14 cellular contexts compared by ENCODE assay signal in the genomic region with DNA sequence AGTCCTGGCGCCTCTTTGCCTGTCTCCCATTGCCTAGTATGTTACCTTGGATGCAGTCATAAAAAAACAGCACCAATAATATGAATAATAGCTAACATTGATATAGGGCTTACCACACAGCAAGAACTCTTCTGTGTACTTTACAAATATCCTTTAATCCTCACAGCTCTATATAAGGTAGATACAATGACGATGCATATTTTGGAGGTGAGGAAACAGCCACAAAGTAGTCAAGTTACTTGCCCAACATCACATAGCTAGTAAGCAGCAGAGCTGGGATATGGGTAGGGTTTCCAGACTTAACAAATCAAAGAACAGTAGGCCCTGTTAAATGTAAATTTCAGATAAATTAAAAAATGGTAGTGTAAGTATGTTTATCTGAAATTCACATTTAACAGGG.
DNase-seq lines count a peak whose midpoint lies in the region; ATAC-seq and TF ChIP-seq lines count a peak whose summit lies in the region.
"Had no signal": no experiment of that assay in that cellular context is flagged by ENCODE, and none has a peak within 500 bp of the region (broad histone marks: within the 10 kb centered on the region; RNA-seq: fewer than 3 reads in every experiment).

No MANE protein-coding gene starts in this region.

- peaks cover 45% of the 10 kb centered on the region for H3K4me1 Mint-ChIP-seq in HFFc6 (ENCODE audit: low read depth)
- H3K4me1 Mint-ChIP-seq in activated CD8-positive, alpha-beta T cell treated with anti-CD3 and anti-CD28 coated beads, Interleukin-2, amount 10 ng/mL, durations not matched to agents 7 days and 5 days (ENCODE audit: low read depth), result peaks cover 10% of the 10 kb centered on the region

- H3K36me3 Mint-ChIP-seq in HFFc6 (ENCODE audit: low read depth), result peaks cover 20% of the 10 kb centered on the region
- no peaks in the 10 kb centered on the region for H3K36me3 Mint-ChIP-seq in activated CD8-positive, alpha-beta T cell treated with anti-CD3 and anti-CD28 coated beads, Interleukin-2, amount 10 ng/mL, durations not matched to agents 7 days and 5 days (ENCODE audit: low read depth)
- H3K36me3 Mint-ChIP-seq: mesothelial cell of epicardium had no signal

- H3K27ac Mint-ChIP-seq in HFFc6, result peak overlapping the region; percentile 83
- no peak overlapping the region for H3K27ac Mint-ChIP-seq in activated CD8-positive, alpha-beta T cell treated with anti-CD3 and anti-CD28 coated beads, Interleukin-2, amount 10 ng/mL, durations not matched to agents 7 days and 5 days
- H3K27ac Mint-ChIP-seq: mesothelial cell of epicardium; T-helper 2 cell treated with Interferon-gamma antibody and Interleukin-4, amounts not matched to agents 5 μg/mL and 100 μg/mL, for 36 hours had no signal

- DNase-seq in AG09309 (ENCODE audit: low read depth), result peak; percentile 62
- peak; percentile 80 for DNase-seq in HFFc6
- DNase-seq in amniotic stem cell (lab: John Stamatoyannopoulos, UW), result peak; percentile 26
- DNase-seq in glomerular visceral epithelial cell (ENCODE audit: extremely low spot score), result peak; percentile 6
- no peak for DNase-seq in NCI-H1105 treated with DMSO at 0.1 percent for 48 hours (lab: John Stamatoyannopoulos, UW)
- DNase-seq in DMS 273 (lab: John Stamatoyannopoulos, UW; ENCODE audit: unreplicated experiment), result no peak
- DNase-seq in NCI-H2227 treated with DMSO at 0.1 percent for 48 hours (lab: John Stamatoyannopoulos, UW), result no peak
- DNase-seq in activated CD8-positive, alpha-beta T cell treated with anti-CD3 and anti-CD28 coated beads, Interleukin-2, amount 10 ng/mL, durations not matched to agents 7 days and 5 days, result no peak
- DNase-seq: activated CD4-positive, alpha-beta T cell treated with anti-CD3 and anti-CD28 coated beads for 4 hours; amygdala; NCI-H524 had no signal

- peaks cover 1% of the 10 kb centered on the region for H3K27me3 Mint-ChIP-seq in HFFc6 (ENCODE audit: insufficient read depth)
- H3K27me3 Mint-ChIP-seq in activated CD8-positive, alpha-beta T cell treated with anti-CD3 and anti-CD28 coated beads, Interleukin-2, amount 10 ng/mL, durations not matched to agents 7 days and 5 days (ENCODE audit: low read depth), result peaks cover 4% of the 10 kb centered on the region

- CTCF ChIA-PET in activated CD8-positive, alpha-beta T cell treated with anti-CD3 and anti-CD28 coated beads, Interleukin-2, amount 10 ng/mL, durations not matched to agents 7 days and 5 days (lab: Charles Lee), result interaction anchor here (1.0 to 7.2 kb wide), 3 partner anchors 42 to 166 kb away, joined by 3 to 175 read pairs (median 5); partner anchors contain the start of gene ST3GAL4

- POLR2A ChIA-PET in activated CD8-positive, alpha-beta T cell treated with anti-CD3 and anti-CD28 coated beads, Interleukin-2, amount 10 ng/mL, durations not matched to agents 7 days and 5 days (lab: Charles Lee), result interaction anchor here (1.0 kb wide), 1 partner anchor 21 kb away, joined by 3 read pairs; no protein-coding TSS in a partner anchor

- no peak for ATAC-seq in activated CD8-positive, alpha-beta T cell treated with anti-CD3 and anti-CD28 coated beads, Interleukin-2, amount 10 ng/mL, durations not matched to agents 7 days and 5 days

- TF ChIP-seq CTCF in AG09309 (IDR thresholded peaks at IDR 0.05; ENCODE audit: control insufficient read depth, insufficient read depth, low read depth, low read length, missing control alignments) (no peak), HFFc6 (IDR thresholded peaks at IDR 0.05) (no peak)

- peaks cover 13% of the 10 kb centered on the region for H3K9me3 Mint-ChIP-seq in HFFc6
- H3K9me3 Mint-ChIP-seq in activated CD8-positive, alpha-beta T cell treated with anti-CD3 and anti-CD28 coated beads, Interleukin-2, amount 10 ng/mL, durations not matched to agents 7 days and 5 days (ENCODE audit: insufficient read depth), result no peaks in the 10 kb centered on the region
- H3K9me3 Mint-ChIP-seq: mesothelial cell of epicardium; T-helper 2 cell treated with Interferon-gamma antibody and Interleukin-4, amounts not matched to agents 5 μg/mL and 100 μg/mL, for 36 hours had no signal

- H3K4me3 Mint-ChIP-seq in HFFc6, result no peak overlapping the region
- H3K4me3 Mint-ChIP-seq in activated CD8-positive, alpha-beta T cell treated with anti-CD3 and anti-CD28 coated beads, Interleukin-2, amount 10 ng/mL, durations not matched to agents 7 days and 5 days, result no peak overlapping the region
- H3K4me3 Mint-ChIP-seq: mesothelial cell of epicardium; T-helper 2 cell treated with Interferon-gamma antibody and Interleukin-4, amounts not matched to agents 5 μg/mL and 100 μg/mL, for 36 hours had no signal

- H3K4me3 ChIP-seq in AG09309 (ENCODE audit: control insufficient read depth, low read depth, low read length), result no peak overlapping the region
- H3K4me3 ChIP-seq: tibial nerve had no signal

Comparison
In these comparisons a context has a peak if more than half of its experiments do, and no peak if none do; other contexts are left out.
1. DNase-seq: peak in AG09309 (single experiment), HFFc6 (single experiment), amniotic stem cell (single experiment) and glomerular visceral epithelial cell (single experiment); none in NCI-H1105 treated with DMSO at 0.1 percent for 48 hours (single experiment), DMS 273 (single experiment), NCI-H2227 treated with DMSO at 0.1 percent for 48 hours (single experiment) and activated CD8-positive, alpha-beta T cell treated with anti-CD3 and anti-CD28 coated beads, Interleukin-2, amount 10 ng/mL, durations not matched to agents 7 days and 5 days (single experiment).